8 cellular contexts compared by ENCODE assay signal in the genomic region with DNA sequence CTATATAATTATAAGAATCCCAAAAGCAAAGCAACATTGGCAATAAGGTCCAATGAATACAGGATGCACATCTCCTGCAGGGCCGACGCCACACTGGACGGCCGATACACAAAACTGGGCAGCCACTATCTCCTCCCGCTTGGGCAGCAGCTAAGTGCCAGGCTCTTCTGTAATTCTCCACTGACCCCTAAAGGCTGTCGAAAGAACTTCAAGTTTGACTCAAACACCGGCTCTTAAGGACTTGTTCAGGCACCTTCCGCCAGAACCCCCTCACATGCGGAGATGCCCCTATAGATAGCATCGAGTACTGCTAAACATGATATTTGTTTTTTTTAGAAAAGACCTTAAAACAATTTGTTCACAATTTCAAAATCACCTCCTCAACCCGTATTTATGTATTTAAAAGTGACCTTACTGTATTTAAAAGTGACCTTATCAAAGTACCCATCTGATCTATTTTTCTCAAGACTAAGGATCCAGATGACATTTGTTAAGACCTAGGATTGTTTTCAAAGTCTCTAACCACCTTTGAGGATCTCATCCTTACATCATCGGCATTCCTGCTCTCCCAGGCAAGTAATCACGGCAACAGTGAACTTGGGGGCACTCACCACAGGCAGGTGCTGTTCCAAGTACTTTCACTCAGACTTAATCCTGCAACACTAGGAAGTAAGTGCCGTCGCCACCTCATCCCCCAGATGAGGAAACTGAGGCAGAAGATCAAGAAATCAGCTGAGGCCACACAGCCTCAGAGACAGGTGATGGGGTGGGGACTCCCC.
DNase-seq lines count a peak whose midpoint lies in the region; ATAC-seq and TF ChIP-seq lines count a peak whose summit lies in the region.

No MANE protein-coding gene starts in this region.

- no peak overlapping the region for H3K4me3 ChIP-seq in stomach

- TF ChIP-seq POLR2A in stomach (IDR thresholded peaks at IDR 0.05), result no peak

- DNase-seq in Right ventricle myocardium inferior (ENCODE audit: missing footprints) (no peak), cardiac septum (ENCODE audit: low spot score) (no peak), NCI-H1436 (lab: John Stamatoyannopoulos, UW) (peak; percentile 6), iPS DF 19.7 (ENCODE audit: low read depth, low spot score) (peak; percentile 77), stomach (no peak)
- no peak for DNase-seq in activated naive CD8-positive, alpha-beta T cell treated with anti-CD3 and anti-CD28 coated beads, Interleukin-2, amount 10 ng/mL, durations not matched to agents 7 days and 5 days

- peaks cover 12% of the 10 kb centered on the region for H3K36me3 Mint-ChIP-seq in activated naive CD8-positive, alpha-beta T cell treated with anti-CD3 and anti-CD28 coated beads, Interleukin-2, amount 10 ng/mL, durations not matched to agents 7 days and 5 days

- H3K4me3 Mint-ChIP-seq in activated naive CD8-positive, alpha-beta T cell treated with anti-CD3 and anti-CD28 coated beads, Interleukin-2, amount 10 ng/mL, durations not matched to agents 7 days and 5 days, result no peak overlapping the region

- H3K4me1 ChIP-seq in stomach, result no peaks in the 10 kb centered on the region

- H3K27ac ChIP-seq in stomach, result no peak overlapping the region

- peak in 4 of 7 experiments; percentile 23 to 41 (median 26) for TF ChIP-seq CTCF in stomach (IDR thresholded peaks at IDR 0.05)

- H3K27ac Mint-ChIP-seq in activated naive CD8-positive, alpha-beta T cell treated with anti-CD3 and anti-CD28 coated beads, Interleukin-2, amount 10 ng/mL, durations not matched to agents 7 days and 5 days, result no peak overlapping the region

- H3K4me1 Mint-ChIP-seq in activated naive CD8-positive, alpha-beta T cell treated with anti-CD3 and anti-CD28 coated beads, Interleukin-2, amount 10 ng/mL, durations not matched to agents 7 days and 5 days, result no peaks in the 10 kb centered on the region

- peaks cover 27 to 91% (median 80%) of the 10 kb centered on the region in 4 donors for H3K36me3 ChIP-seq in stomach

- no peaks in the 10 kb centered on the region for H3K27me3 Mint-ChIP-seq in activated naive CD8-positive, alpha-beta T cell treated with anti-CD3 and anti-CD28 coated beads, Interleukin-2, amount 10 ng/mL, durations not matched to agents 7 days and 5 days

- ATAC-seq in Right ventricle myocardium inferior, result peak; percentile 57
- ATAC-seq in activated naive CD8-positive, alpha-beta T cell treated with anti-CD3 and anti-CD28 coated beads, Interleukin-2, amount 10 ng/mL, durations not matched to agents 7 days and 5 days (ENCODE audit: low read depth), result peak; percentile 45
- ATAC-seq in HG03571 (IDR thresholded peaks at IDR 0.05; ENCODE audit: unreplicated experiment), result no peak
- ATAC-seq in HG02623 (IDR thresholded peaks at IDR 0.05; ENCODE audit: unreplicated experiment), result no peak

- WGBS in stomach, 5 donors, result 51 to 66% (median 54%) methylated on average over 15 of the region's 15 CpGs

- TF ChIP-seq EP300 in stomach (IDR thresholded peaks at IDR 0.05), result no peak

- intact Hi-C loops in Right ventricle myocardium inferior (cut with DNase I), result no loop called here
- intact Hi-C loops in cardiac septum (cut with DNase I), result loop anchor here (10.0 kb wide), 1 partner anchor 95 kb away; no protein-coding TSS in a partner anchor
- intact Hi-C loops in stomach (cut with DNase I; ENCODE audit: low total_unique reads), result no loop called here

- H3K9me3 Mint-ChIP-seq in activated naive CD8-positive, alpha-beta T cell treated with anti-CD3 and anti-CD28 coated beads, Interleukin-2, amount 10 ng/mL, durations not matched to agents 7 days and 5 days, result no peaks in the 10 kb centered on the region

- no peaks in the 10 kb centered on the region for H3K27me3 ChIP-seq in stomach

- H3K9me3 ChIP-seq in stomach, result no peaks in the 10 kb centered on the region

- POLR2A ChIA-PET in activated naive CD8-positive, alpha-beta T cell treated with anti-CD3 and anti-CD28 coated beads, Interleukin-2, amount 10 ng/mL, durations not matched to agents 7 days and 5 days (lab: Charles Lee), result no interaction called here

Comparison
In these comparisons a context has a peak if more than half of its experiments do, and no peak if none do; other contexts are left out.
1. ATAC-seq: peak in Right ventricle myocardium inferior (single experiment) and activated naive CD8-positive, alpha-beta T cell treated with anti-CD3 and anti-CD28 coated beads, Interleukin-2, amount 10 ng/mL, durations not matched to agents 7 days and 5 days (single experiment); none in HG03571 (single experiment) and HG02623 (single experiment).
2. DNase-seq: peak in NCI-H1436 (single experiment) and iPS DF 19.7 (single experiment); none in Right ventricle myocardium inferior (single experiment), cardiac septum (single experiment), activated naive CD8-positive, alpha-beta T cell treated with anti-CD3 and anti-CD28 coated beads, Interleukin-2, amount 10 ng/mL, durations not matched to agents 7 days and 5 days (single experiment) and stomach (single experiment).